ENCODE assay signal across 1 cellular context in genomic region chr3:177041021-177041729, GRCh38.
TF ChIP-seq lines count a peak whose summit lies in the region.

No MANE protein-coding gene starts in this region.

TF ChIP-seq in SK-N-SH treated with all-trans-retinoic acid at 6 μM for 48 hours, 23 proteins besides CTCF, POLR2A, EP300 and RAD21 (continued from another document):
- TF ChIP-seq OSR1 (CRISPR knock-in tag; IDR thresholded peaks at IDR 0.05) = no peak
- no peak for TF ChIP-seq ZFP30 (CRISPR knock-in tag; IDR thresholded peaks at IDR 0.05)
- no peak for TF ChIP-seq PPARA (CRISPR knock-in tag; IDR thresholded peaks at IDR 0.05; ENCODE audit: borderline replicate concordance)
- TF ChIP-seq, protein P1, sequence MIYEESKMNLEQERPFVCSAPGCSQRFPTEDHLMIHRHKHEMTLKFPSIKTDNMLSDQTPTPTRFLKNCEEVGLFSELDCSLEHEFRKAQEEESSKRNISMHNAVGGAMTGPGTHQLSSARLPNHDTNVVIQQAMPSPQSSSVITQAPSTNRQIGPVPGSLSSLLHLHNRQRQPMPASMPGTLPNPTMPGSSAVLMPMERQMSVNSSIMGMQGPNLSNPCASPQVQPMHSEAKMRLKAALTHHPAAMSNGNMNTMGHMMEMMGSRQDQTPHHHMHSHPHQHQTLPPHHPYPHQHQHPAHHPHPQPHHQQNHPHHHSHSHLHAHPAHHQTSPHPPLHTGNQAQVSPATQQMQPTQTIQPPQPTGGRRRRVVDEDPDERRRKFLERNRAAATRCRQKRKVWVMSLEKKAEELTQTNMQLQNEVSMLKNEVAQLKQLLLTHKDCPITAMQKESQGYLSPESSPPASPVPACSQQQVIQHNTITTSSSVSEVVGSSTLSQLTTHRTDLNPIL (CRISPR knock-in tag; IDR thresholded peaks at IDR 0.05; ENCODE audit: low read depth) = no peak
